Comparison of ENCODE assay signal across 16 cellular contexts in genomic region chr9:131018621-131019020, GRCh38. TPM values are rescaled to one million over a fixed set of nuclear protein-coding genes. Genes with fewer than 3 reads are reported as not detected.
DNase-seq lines count a peak whose midpoint lies in the region; ATAC-seq and TF ChIP-seq lines count a peak whose summit lies in the region.
"Had no signal": no experiment of that assay in that cellular context is flagged by ENCODE, and none has a peak within 500 bp of the region (broad histone marks: within the 10 kb centered on the region; RNA-seq: fewer than 3 reads in every experiment).

No MANE protein-coding gene starts in this region.

- TF ChIP-seq CTCF in A673 (conservative IDR thresholded peaks at IDR 0.05; ENCODE audit: low read depth, low read length) (peak; percentile 39), HEK293 (tag by site-specific recombination; IDR thresholded peaks at IDR 0.05) (peak; percentile 73; the same call in 1 of the 2 replicates), fibroblast of the aortic adventitia (IDR thresholded peaks at IDR 0.05; ENCODE audit: insufficient read depth, low read length) (peak; percentile 17)

- H3K4me3 ChIP-seq in A673 (ENCODE audit: low read depth, low read length, poor library complexity, severe bottlenecking) (no peak overlapping the region), HEK293 (ENCODE audit: low read depth, low read length) (no peak overlapping the region), fibroblast of the aortic adventitia (ENCODE audit: low read depth, low read length) (no peak overlapping the region)
- H3K4me3 ChIP-seq: body of pancreas, esophagus squamous epithelium, thyroid gland had no signal

- peaks cover 5% of the 10 kb centered on the region for H3K27me3 ChIP-seq in A673 (replicated peaks; ENCODE audit: insufficient read depth, low read depth, low read length, poor library complexity)
- H3K27me3 ChIP-seq: body of pancreas, thyroid gland had no signal

- no TSS peak for BruUV-seq in A673 (replicated peaks; lab: Mats Ljungman, UMichigan)

- no peaks in the 10 kb centered on the region for H3K4me1 Mint-ChIP-seq in activated T-helper 2 cell treated with anti-CD3 and anti-CD28 coated beads, Interferon-gamma antibody, Interleukin-2, Interleukin-4, amounts not matched to agents 10 μg/mL and 5 μg/mL and 100 μg/mL, durations not matched to agents 14 hours and 24 hours and 36 hours (ENCODE audit: low read depth)
- no peaks in the 10 kb centered on the region for H3K4me1 Mint-ChIP-seq in activated CD4-positive, alpha-beta T cell treated with anti-CD3 and anti-CD28 coated beads, Interleukin-2, amount 10 ng/mL, durations not matched to agents 7 days and 5 days
- H3K4me1 Mint-ChIP-seq: immature natural killer cell had no signal

- H3K9me3 ChIP-seq in A673 (ENCODE audit: low read depth, low read length, poor library complexity, severe bottlenecking) (no peaks in the 10 kb centered on the region), HEK293 (ENCODE audit: control insufficient read depth, insufficient read depth, low read depth, low read length) (no peaks in the 10 kb centered on the region)
- H3K9me3 ChIP-seq: body of pancreas, esophagus squamous epithelium, thyroid gland had no signal

- H3K27ac ChIP-seq in A673 (ENCODE audit: low read depth, low read length, poor library complexity, severe bottlenecking), result no peak overlapping the region
- H3K27ac ChIP-seq in HEK293 (ENCODE audit: extremely low read depth, low read depth, low read length), result no peak overlapping the region
- H3K27ac ChIP-seq: body of pancreas, thyroid gland had no signal

- POLR2A ChIA-PET in A673 (lab: Charles Lee; ENCODE audit: low non-redundant PET), result no interaction called here
- POLR2A ChIA-PET in HEK293 (lab: Yijun Ruan, JAX), result no interaction called here
- POLR2A ChIA-PET in activated CD4-positive, alpha-beta T cell treated with anti-CD3 and anti-CD28 coated beads, Interleukin-2, amount 10 ng/mL, durations not matched to agents 7 days and 5 days (lab: Charles Lee), result no interaction called here

- no peaks in the 10 kb centered on the region for H3K9me3 Mint-ChIP-seq in activated T-helper 2 cell treated with anti-CD3 and anti-CD28 coated beads, Interferon-gamma antibody, Interleukin-2, Interleukin-4, amounts not matched to agents 10 μg/mL and 5 μg/mL and 100 μg/mL, durations not matched to agents 14 hours and 24 hours and 36 hours
- no peaks in the 10 kb centered on the region for H3K9me3 Mint-ChIP-seq in activated CD4-positive, alpha-beta T cell treated with anti-CD3 and anti-CD28 coated beads, Interleukin-2, amount 10 ng/mL, durations not matched to agents 7 days and 5 days
- H3K9me3 Mint-ChIP-seq: immature natural killer cell had no signal

- H3K4me3 Mint-ChIP-seq in activated T-helper 2 cell treated with anti-CD3 and anti-CD28 coated beads, Interferon-gamma antibody, Interleukin-2, Interleukin-4, amounts not matched to agents 10 μg/mL and 5 μg/mL and 100 μg/mL, durations not matched to agents 14 hours and 24 hours and 36 hours (ENCODE audit: low read depth), result no peak overlapping the region
- no peak overlapping the region for H3K4me3 Mint-ChIP-seq in activated CD4-positive, alpha-beta T cell treated with anti-CD3 and anti-CD28 coated beads, Interleukin-2, amount 10 ng/mL, durations not matched to agents 7 days and 5 days
- H3K4me3 Mint-ChIP-seq: immature natural killer cell had no signal

- ATAC-seq in SK-N-SH treated with all-trans-retinoic acid at 6 μM for 48 hours (peak; percentile 67), GM21786 (IDR thresholded peaks at IDR 0.05; ENCODE audit: unreplicated experiment) (no peak)
- ATAC-seq: activated CD4-positive, CD25-positive, alpha-beta regulatory T cell treated with anti-CD3 and anti-CD28 coated beads, Interleukin-2, amount 50 U/mL, for 24 hours; body of pancreas had no signal

- CTCF ChIA-PET in A673 (lab: Charles Lee), result interaction anchor here (0.6 kb wide), 1 partner anchor 722 kb away, joined by 4 read pairs; no protein-coding TSS in a partner anchor
- CTCF ChIA-PET in HEK293 (lab: Yijun Ruan, JAX), result interaction anchor here (0.8 to 2.3 kb wide), 5 partner anchors 20 to 38 kb away, joined by 3 to 13 read pairs (median 4); no protein-coding TSS in a partner anchor
- CTCF ChIA-PET in activated CD4-positive, alpha-beta T cell treated with anti-CD3 and anti-CD28 coated beads, Interleukin-2, amount 10 ng/mL, durations not matched to agents 7 days and 5 days (lab: Charles Lee), result interaction anchor here (1.0 kb wide), 1 partner anchor 12 kb away, joined by 3 read pairs; no protein-coding TSS in a partner anchor

- H3K36me3 Mint-ChIP-seq in activated T-helper 2 cell treated with anti-CD3 and anti-CD28 coated beads, Interferon-gamma antibody, Interleukin-2, Interleukin-4, amounts not matched to agents 10 μg/mL and 5 μg/mL and 100 μg/mL, durations not matched to agents 14 hours and 24 hours and 36 hours (ENCODE audit: low read depth), result no peaks in the 10 kb centered on the region
- H3K36me3 Mint-ChIP-seq in activated CD4-positive, alpha-beta T cell treated with anti-CD3 and anti-CD28 coated beads, Interleukin-2, amount 10 ng/mL, durations not matched to agents 7 days and 5 days (ENCODE audit: low read depth), result no peaks in the 10 kb centered on the region
- H3K36me3 Mint-ChIP-seq: immature natural killer cell had no signal

- H3K36me3 ChIP-seq in A673 (ENCODE audit: insufficient read depth, low read length, poor library complexity, severe bottlenecking) (no peaks in the 10 kb centered on the region), HEK293 (ENCODE audit: control insufficient read depth in 2 of 2, insufficient read depth in 1 of 2, low read length in 2 of 2) (no peaks in the 10 kb centered on the region)
- H3K36me3 ChIP-seq: esophagus squamous epithelium, thyroid gland had no signal

- no peak overlapping the region for H3K27ac Mint-ChIP-seq in activated T-helper 2 cell treated with anti-CD3 and anti-CD28 coated beads, Interferon-gamma antibody, Interleukin-2, Interleukin-4, amounts not matched to agents 10 μg/mL and 5 μg/mL and 100 μg/mL, durations not matched to agents 14 hours and 24 hours and 36 hours
- no peak overlapping the region for H3K27ac Mint-ChIP-seq in activated CD4-positive, alpha-beta T cell treated with anti-CD3 and anti-CD28 coated beads, Interleukin-2, amount 10 ng/mL, durations not matched to agents 7 days and 5 days
- H3K27ac Mint-ChIP-seq: immature natural killer cell had no signal

- peaks cover 4% of the 10 kb centered on the region for H3K27me3 Mint-ChIP-seq in activated T-helper 2 cell treated with anti-CD3 and anti-CD28 coated beads, Interferon-gamma antibody, Interleukin-2, Interleukin-4, amounts not matched to agents 10 μg/mL and 5 μg/mL and 100 μg/mL, durations not matched to agents 14 hours and 24 hours and 36 hours (ENCODE audit: low read depth)
- H3K27me3 Mint-ChIP-seq in activated CD4-positive, alpha-beta T cell treated with anti-CD3 and anti-CD28 coated beads, Interleukin-2, amount 10 ng/mL, durations not matched to agents 7 days and 5 days, result peaks cover 17% of the 10 kb centered on the region

- intact Hi-C loops in A673 (cut with micrococcal nuclease; ENCODE audit: unreplicated experiment), result no loop called here
- intact Hi-C loops in activated T-helper 2 cell treated with anti-CD3 and anti-CD28 coated beads, Interferon-gamma antibody, Interleukin-2, Interleukin-4, amounts not matched to agents 10 μg/mL and 5 μg/mL and 100 μg/mL, durations not matched to agents 14 hours and 24 hours and 36 hours (cut with micrococcal nuclease), result no loop called here

- no peak for DNase-seq in A673 (ENCODE audit: low spot score)
- DNase-seq in fibroblast of the aortic adventitia (ENCODE audit: low read depth), result no peak
- DNase-seq in hepatic stellate cell (ENCODE audit: low spot score), result no peak
- DNase-seq in activated T-helper 2 cell treated with anti-CD3 and anti-CD28 coated beads, Interferon-gamma antibody, Interleukin-2, Interleukin-4, amounts not matched to agents 10 μg/mL and 5 μg/mL and 100 μg/mL, durations not matched to agents 14 hours and 24 hours and 36 hours (ENCODE audit: low spot score), result no peak
- no peak for DNase-seq in activated CD4-positive, alpha-beta T cell treated with anti-CD3 and anti-CD28 coated beads, Interleukin-2, amount 10 ng/mL, durations not matched to agents 7 days and 5 days
- DNase-seq: activated T-cell treated with anti-CD3 and anti-CD28 coated beads, Interleukin-2, amount 50 U/mL, for 48 hours; body of pancreas; esophagus squamous epithelium; immature natural killer cell; NCI-H2171; Right ventricle myocardium superior; thyroid gland had no signal

- H3K4me1 ChIP-seq in A673 (ENCODE audit: insufficient read depth, low read length, poor library complexity, severe bottlenecking) (no peaks in the 10 kb centered on the region), HEK293 (ENCODE audit: control insufficient read depth, insufficient read depth, low read length) (no peaks in the 10 kb centered on the region)
- H3K4me1 ChIP-seq: body of pancreas, thyroid gland had no signal

TF ChIP-seq in HEK293, 187 proteins besides CTCF, POLR2A, EP300 and RAD21 (continues in another document):
- no peak for TF ChIP-seq EGR2 (tag by site-specific recombination; IDR thresholded peaks at IDR 0.05; ENCODE audit: low read depth)

RNA-seq across cellular contexts. Expression of gene LAMC3, which starts 9.6 kb away (rescaled TPM):
- total RNA-seq in A673 (2021), result 0.28 and 0.37 TPM in 2 replicates
- 0.08 TPM in 1 of 2 replicates, not detected in the other for total RNA-seq in fibroblast of the aortic adventitia (ENCODE audit: low replicate concordance)
- not detected in 2 replicates for total RNA-seq in activated T-helper 2 cell treated with anti-CD3 and anti-CD28 coated beads, Interferon-gamma antibody, Interleukin-2, Interleukin-4, amounts not matched to agents 10 μg/mL and 5 μg/mL and 100 μg/mL, durations not matched to agents 14 hours and 24 hours and 36 hours
- under 1 TPM; 0.27 TPM for total RNA-seq in activated CD4-positive, alpha-beta T cell treated with anti-CD3 and anti-CD28 coated beads, Interleukin-2, amount 10 ng/mL, durations not matched to agents 7 days and 5 days

Comparison
In these comparisons a context has a peak if more than half of its experiments do, and no peak if none do; other contexts are left out.
1. CTCF ChIP-seq: peak in every context shown above with its lines; median percentile 73 in HEK293; 39 in A673; 17 in fibroblast of the aortic adventitia.